In genomic region chr13:49985129-49985528, GRCh38 we compare ENCODE assay signal across 21 cellular contexts. TPM values are rescaled to one million over a fixed set of nuclear protein-coding genes. Genes with fewer than 3 reads are reported as not detected.
DNase-seq lines count a peak whose midpoint lies in the region; FAIRE-seq and TF ChIP-seq lines count a peak whose summit lies in the region.
"Had no signal": no experiment of that assay in that cellular context is flagged by ENCODE, and none has a peak within 500 bp of the region (broad histone marks: within the 10 kb centered on the region; RNA-seq: fewer than 3 reads in every experiment).

No MANE protein-coding gene starts in this region.

- peak; percentile 41 for DNase-seq in activated CD4-positive, alpha-beta T cell treated with anti-CD3 and anti-CD28 coated beads, Interleukin-2, amount 10 ng/mL, durations not matched to agents 24 days and 14 days
- DNase-seq in activated CD4-positive, alpha-beta T cell treated with anti-CD3 and anti-CD28 coated beads, Interleukin-2, amount 50 U/mL, for 48 hours, result no peak
- peak; percentile 74 for DNase-seq in NCI-H2171 treated with DMSO at 0.1 percent for 48 hours (lab: John Stamatoyannopoulos, UW)
- peak; percentile 62 for DNase-seq in cerebellar cortex (ENCODE audit: low spot score)
- DNase-seq in stomach, result peak; percentile 36
- DNase-seq in NCI-H524 (lab: John Stamatoyannopoulos, UW), result no peak
- DNase-seq in LoVo (ENCODE audit: low spot score), result no peak
- DNase-seq in D721Med (ENCODE audit: insufficient read length, low spot score), result no peak
- DNase-seq: Caco-2, DMS79 treated with DMSO at 0.1 percent for 48 hours, GDM1, GM23248, NCI-H1092, NCI-H187, NCI-H446, NCI-H774 had no signal

- H3K4me3 ChIP-seq in stomach, result no peak overlapping the region
- H3K4me3 ChIP-seq: A549, GM23248, SJSA1 had no signal

- H3K9me3 ChIP-seq in stomach, result no peaks in the 10 kb centered on the region
- H3K9me3 ChIP-seq: A549, Caco-2, SJSA1 had no signal

- H3K27ac Mint-ChIP-seq in activated CD4-positive, alpha-beta T cell treated with anti-CD3 and anti-CD28 coated beads, Interleukin-2, amount 10 ng/mL, durations not matched to agents 24 days and 14 days, result no peak overlapping the region

- 38 to 75% (median 50%) methylated on average over 2 of the region's 2 CpGs for WGBS in stomach, 5 donors

- peaks cover 0 to 14% (median 0%) of the 10 kb centered on the region in 4 donors for H3K36me3 ChIP-seq in stomach
- H3K36me3 ChIP-seq: SJSA1 had no signal

- no peaks in the 10 kb centered on the region for H3K27me3 ChIP-seq in stomach
- H3K27me3 ChIP-seq: SJSA1 had no signal

- no peak for TF ChIP-seq POLR2A in stomach (IDR thresholded peaks at IDR 0.05)

- no peaks in the 10 kb centered on the region for H3K9me3 Mint-ChIP-seq in activated CD4-positive, alpha-beta T cell treated with anti-CD3 and anti-CD28 coated beads, Interleukin-2, amount 10 ng/mL, durations not matched to agents 24 days and 14 days

- no peaks in the 10 kb centered on the region for H3K27me3 Mint-ChIP-seq in activated CD4-positive, alpha-beta T cell treated with anti-CD3 and anti-CD28 coated beads, Interleukin-2, amount 10 ng/mL, durations not matched to agents 24 days and 14 days

- intact Hi-C loops in activated CD4-positive, alpha-beta T cell treated with anti-CD3 and anti-CD28 coated beads, Interleukin-2, amount 10 ng/mL, durations not matched to agents 24 days and 14 days (cut with micrococcal nuclease), result no loop called here
- intact Hi-C loops in stomach (cut with DNase I; ENCODE audit: low total_unique reads), result loop anchor here (10.0 kb wide), 1 partner anchor 100 kb away; no protein-coding TSS in a partner anchor

- H3K36me3 Mint-ChIP-seq in activated CD4-positive, alpha-beta T cell treated with anti-CD3 and anti-CD28 coated beads, Interleukin-2, amount 10 ng/mL, durations not matched to agents 24 days and 14 days (ENCODE audit: low read depth), result peaks cover 32% of the 10 kb centered on the region

- no peak overlapping the region for H3K27ac ChIP-seq in stomach
- H3K27ac ChIP-seq: A549, GM23248, SJSA1 had no signal

- no peak overlapping the region for H3K4me3 Mint-ChIP-seq in activated CD4-positive, alpha-beta T cell treated with anti-CD3 and anti-CD28 coated beads, Interleukin-2, amount 10 ng/mL, durations not matched to agents 24 days and 14 days
- H3K4me3 Mint-ChIP-seq: CD14-positive monocyte had no signal

- H3K4me1 Mint-ChIP-seq in activated CD4-positive, alpha-beta T cell treated with anti-CD3 and anti-CD28 coated beads, Interleukin-2, amount 10 ng/mL, durations not matched to agents 24 days and 14 days, result no peaks in the 10 kb centered on the region

- TF ChIP-seq CTCF in stomach (IDR thresholded peaks at IDR 0.05) (no peak), D721Med (IDR thresholded peaks at IDR 0.05; ENCODE audit: insufficient read depth, missing control alignments) (no peak)

- H3K4me1 ChIP-seq in stomach, result peaks cover 0 to 9% (median 3%) of the 10 kb centered on the region in 4 donors
- H3K4me1 ChIP-seq: A549, Caco-2, SJSA1 had no signal

- no peak for FAIRE-seq in D721Med (lab: Jason Lieb, UNC)
- FAIRE-seq: A549, GM12892, GM19239 had no signal

- no peak for TF ChIP-seq EP300 in stomach (IDR thresholded peaks at IDR 0.05)

RNA-seq across cellular contexts. Expression of gene TRIM13, which starts 11.7 kb away (rescaled TPM):
- total RNA-seq in activated CD4-positive, alpha-beta T cell treated with anti-CD3 and anti-CD28 coated beads, Interleukin-2, amount 10 ng/mL, durations not matched to agents 24 days and 14 days, result 18.0 and 18.9 TPM in 2 replicates
- total RNA-seq in stomach, result 10 to 100 TPM in 4 of 5 donors, 1 to 10 TPM in 1; 4.1 to 23.7 (median 16.1) TPM
- polyA plus RNA-seq in stomach, result 10 to 100 TPM in 1 of 3 donors, 1 to 10 TPM in 2; 7.5 to 18.6 (median 8.3) TPM

RNA-seq across cellular contexts. Expression of gene KCNRG, which starts 30.1 kb away (rescaled TPM):
- 0.43 TPM in 1 of 2 replicates, not detected in the other for total RNA-seq in activated CD4-positive, alpha-beta T cell treated with anti-CD3 and anti-CD28 coated beads, Interleukin-2, amount 10 ng/mL, durations not matched to agents 24 days and 14 days
- 1 to 10 TPM in 3 of 5 donors, not detected in 2; 1.2 to 5.0 (median 3.8) TPM for total RNA-seq in stomach
- under 1 TPM in 2 of 3 donors, not detected in 1; 0.37 to 0.38 TPM for polyA plus RNA-seq in stomach

RNA-seq across cellular contexts. Expression of gene SPRYD7, which starts 49.0 kb away (rescaled TPM):
- total RNA-seq in activated CD4-positive, alpha-beta T cell treated with anti-CD3 and anti-CD28 coated beads, Interleukin-2, amount 10 ng/mL, durations not matched to agents 24 days and 14 days, result 6.9 and 8.1 TPM in 2 replicates
- total RNA-seq in stomach, result 10 to 100 TPM in 2 of 5 donors, 1 to 10 TPM in 2, not detected in 1; 3.6 to 26.9 (median 8.9) TPM
- polyA plus RNA-seq in stomach, result 10 to 100 TPM in 1 of 3 donors, 1 to 10 TPM in 2; 7.2 to 10.5 (median 8.1) TPM

Comparison
In these comparisons a context has a peak if more than half of its experiments do, and no peak if none do; other contexts are left out.
1. DNase-seq: peak in activated CD4-positive, alpha-beta T cell treated with anti-CD3 and anti-CD28 coated beads, Interleukin-2, amount 10 ng/mL, durations not matched to agents 24 days and 14 days (single experiment), NCI-H2171 treated with DMSO at 0.1 percent for 48 hours (single experiment), cerebellar cortex (single experiment) and stomach (single experiment); none in activated CD4-positive, alpha-beta T cell treated with anti-CD3 and anti-CD28 coated beads, Interleukin-2, amount 50 U/mL, for 48 hours (0 of 2), NCI-H524 (0 of 2), LoVo (single experiment) and D721Med (single experiment).